26 cellular contexts compared by ENCODE assay signal in genomic region chr22:35449829-35450689, GRCh38.
"Had no signal": no experiment of that assay in that cellular context is flagged by ENCODE, and none has a peak within 500 bp of the region (broad histone marks: within the 10 kb centered on the region; RNA-seq: fewer than 3 reads in every experiment).

No MANE protein-coding gene starts in this region.

- H3K4me3 Mint-ChIP-seq: activated B cell treated with CpG ODN at 0.5 μM for 24 hours; activated naive CD8-positive, alpha-beta T cell treated with anti-CD3 and anti-CD28 coated beads for 36 hours; activated T-cell treated with anti-CD3 and anti-CD28 coated beads, Interleukin-2, amount 50 U/mL, for 24 hours; naive thymus-derived CD8-positive, alpha-beta T cell; stimulated activated naive CD8-positive, alpha-beta T cell treated with anti-CD3 and anti-CD28 coated beads, Interleukin-15, Interleukin-2, amounts not matched to agents 100 ng/mL and 50 ng/mL, for 24 hours; T-helper 17 cell had no signal

- H3K4me1 ChIP-seq: adrenal gland, body of pancreas, right lobe of liver had no signal

- H3K9me3 Mint-ChIP-seq: activated B cell treated with CpG ODN at 0.5 μM for 24 hours; activated naive CD8-positive, alpha-beta T cell treated with anti-CD3 and anti-CD28 coated beads for 36 hours; activated T-cell treated with anti-CD3 and anti-CD28 coated beads, Interleukin-2, amount 50 U/mL, for 24 hours; naive thymus-derived CD8-positive, alpha-beta T cell; stimulated activated naive CD8-positive, alpha-beta T cell treated with anti-CD3 and anti-CD28 coated beads, Interleukin-15, Interleukin-2, amounts not matched to agents 100 ng/mL and 50 ng/mL, for 24 hours had no signal

- H3K9me3 ChIP-seq: adrenal gland, body of pancreas, gastroesophageal sphincter, right lobe of liver, upper lobe of right lung had no signal

- ATAC-seq: body of pancreas; gastroesophageal sphincter; left colon; naive thymus-derived CD8-positive, alpha-beta T cell; right lobe of liver; SK-N-SH treated with all-trans-retinoic acid at 6 μM for 48 hours; T-helper 17 cell; upper lobe of right lung had no signal

- H3K4me3 ChIP-seq: adrenal gland, body of pancreas, cardiac muscle cell, coronary artery, dorsolateral prefrontal cortex, gastroesophageal sphincter, hepatocyte, right lobe of liver, upper lobe of right lung had no signal

- H2AFZ ChIP-seq: hepatocyte had no signal

- DNase-seq: activated B cell treated with CpG ODN at 0.5 μM for 24 hours; activated CD8-positive, alpha-beta memory T cell treated with anti-CD3 and anti-CD28 coated beads, Interleukin-2, amount 50 U/mL, for 48 hours; activated gamma-delta T cell treated with Interleukin-2 at 50 U/mL for 16 hours; activated naive CD8-positive, alpha-beta T cell treated with anti-CD3 and anti-CD28 coated beads for 36 hours; activated T-cell treated with anti-CD3 and anti-CD28 coated beads, Interleukin-2, amount 50 U/mL, for 24 hours; adrenal gland; aorta; body of pancreas; dorsolateral prefrontal cortex; effector memory CD4-positive, alpha-beta T cell; erythroblast; midbrain; naive thymus-derived CD8-positive, alpha-beta T cell; right lobe of liver; stimulated activated CD4-positive, alpha-beta T cell treated with anti-CD3 and anti-CD28 coated beads, Interleukin-2, amount 100 ng/mL, for 48 hours; substantia nigra; T-helper 17 cell; T1000; upper lobe of right lung had no signal

- H3K27ac ChIP-seq: adrenal gland, body of pancreas, cardiac muscle cell, coronary artery, dorsolateral prefrontal cortex, gastroesophageal sphincter, hepatocyte, right lobe of liver, upper lobe of right lung had no signal

- H3K27me3 ChIP-seq: adrenal gland, body of pancreas, cardiac muscle cell, dorsolateral prefrontal cortex, gastroesophageal sphincter, hepatocyte, right lobe of liver, upper lobe of right lung had no signal

- H3K4me2 ChIP-seq: hepatocyte had no signal

- H3K27me3 Mint-ChIP-seq: activated B cell treated with CpG ODN at 0.5 μM for 24 hours; activated naive CD8-positive, alpha-beta T cell treated with anti-CD3 and anti-CD28 coated beads for 36 hours; activated T-cell treated with anti-CD3 and anti-CD28 coated beads, Interleukin-2, amount 50 U/mL, for 24 hours; stimulated activated naive CD8-positive, alpha-beta T cell treated with anti-CD3 and anti-CD28 coated beads, Interleukin-15, Interleukin-2, amounts not matched to agents 100 ng/mL and 50 ng/mL, for 24 hours; T-helper 17 cell had no signal

- H3K36me3 ChIP-seq: adrenal gland, cardiac muscle cell, gastroesophageal sphincter, right lobe of liver, upper lobe of right lung had no signal

- H3K79me2 ChIP-seq: hepatocyte had no signal

- H3K27ac Mint-ChIP-seq: activated B cell treated with CpG ODN at 0.5 μM for 24 hours; activated naive CD8-positive, alpha-beta T cell treated with anti-CD3 and anti-CD28 coated beads for 36 hours; activated T-cell treated with anti-CD3 and anti-CD28 coated beads, Interleukin-2, amount 50 U/mL, for 24 hours; stimulated activated naive CD8-positive, alpha-beta T cell treated with anti-CD3 and anti-CD28 coated beads, Interleukin-15, Interleukin-2, amounts not matched to agents 100 ng/mL and 50 ng/mL, for 24 hours; T-helper 17 cell had no signal
